ENCODE assay signal across 1 cellular context in the genomic region with DNA sequence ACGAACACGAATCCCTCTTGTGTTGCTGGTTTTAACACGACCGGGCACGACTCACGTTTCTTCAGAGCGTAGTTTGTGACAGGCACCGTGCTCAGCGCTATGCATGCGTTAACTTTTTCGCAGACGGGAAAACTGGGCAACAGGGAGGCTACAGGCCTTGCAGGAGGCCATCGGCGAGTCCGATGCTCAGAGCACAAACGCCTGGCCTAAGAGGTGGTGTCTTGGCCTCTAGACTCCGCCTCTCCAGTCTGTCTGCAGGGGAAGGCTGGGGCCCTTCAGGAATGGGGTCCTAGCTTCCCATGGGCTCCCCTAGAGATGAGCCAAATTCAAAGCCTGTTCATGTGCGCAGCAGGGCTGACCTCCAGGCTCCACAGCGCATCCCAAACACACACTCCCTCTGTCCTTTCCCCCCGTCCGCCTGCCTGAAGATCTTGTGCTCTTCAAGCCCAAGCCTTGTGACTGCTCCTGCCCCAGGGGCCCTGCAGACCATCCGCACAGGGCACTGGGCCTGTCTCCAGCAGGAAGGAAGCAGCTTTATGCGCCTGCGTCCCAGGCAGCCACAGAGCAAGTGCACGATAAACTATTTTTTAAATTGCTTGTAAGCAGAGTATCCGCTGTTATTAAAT.
TF ChIP-seq lines count a peak whose summit lies in the region.

No MANE protein-coding gene starts in this region.

TF ChIP-seq in IMR-90, 13 proteins besides CTCF, POLR2A, EP300 and RAD21:
- TF ChIP-seq SMC3 (IDR thresholded peaks at IDR 0.05; ENCODE audit: low read depth, low read length) = no peak
- TF ChIP-seq MAFK (IDR thresholded peaks at IDR 0.05; ENCODE audit: low read depth, low read length) = no peak
- no peak for TF ChIP-seq BHLHE40 (IDR thresholded peaks at IDR 0.05; ENCODE audit: low read depth, low read length)
- no peak for TF ChIP-seq NFE2L2 (IDR thresholded peaks at IDR 0.05; ENCODE audit: low read depth, low read length)
